8 cellular contexts compared by ENCODE assay signal in genomic region chr11:118610773-118611432, GRCh38. TPM values are rescaled to one million over a fixed set of nuclear protein-coding genes. Genes with fewer than 3 reads are reported as not detected.
DNase-seq lines count a peak whose midpoint lies in the region; ATAC-seq and TF ChIP-seq lines count a peak whose summit lies in the region.

No MANE protein-coding gene starts in this region.

- peaks cover 21% of the 10 kb centered on the region for H3K4me1 Mint-ChIP-seq in activated T-helper 17 cell treated with anti-CD3 and anti-CD28 coated beads, Interleukin-2, amount 50 U/mL, for 72 hours
- H3K4me1 Mint-ChIP-seq in nephron: peaks cover 55% of the 10 kb centered on the region
- H3K4me1 Mint-ChIP-seq in stimulated activated naive CD8-positive, alpha-beta T cell treated with anti-CD3 and anti-CD28 coated beads, Interleukin-15, Interleukin-2, amounts not matched to agents 100 ng/mL and 50 ng/mL, for 24 hours (ENCODE audit: low read depth): peaks cover 22% of the 10 kb centered on the region

- H3K4me3 Mint-ChIP-seq in activated T-helper 17 cell treated with anti-CD3 and anti-CD28 coated beads, Interleukin-2, amount 50 U/mL, for 72 hours: peak overlapping the region; percentile 90
- peak overlapping the region; percentile 75 to 81 (median 78) for H3K4me3 Mint-ChIP-seq in nephron
- peak overlapping the region; percentile 52 for H3K4me3 Mint-ChIP-seq in stimulated activated naive CD8-positive, alpha-beta T cell treated with anti-CD3 and anti-CD28 coated beads, Interleukin-15, Interleukin-2, amounts not matched to agents 100 ng/mL and 50 ng/mL, for 24 hours

- ATAC-seq in GM21723 (IDR thresholded peaks at IDR 0.05; ENCODE audit: unreplicated experiment): peak; percentile 65
- peak; percentile 75 for ATAC-seq in activated T-helper 17 cell treated with anti-CD3 and anti-CD28 coated beads, Interleukin-2, amount 50 U/mL, for 72 hours (replicated peaks)

- H3K4me1 ChIP-seq in NT2/D1 (ENCODE audit: insufficient read depth, insufficient read length): peaks cover 33% of the 10 kb centered on the region

- no peaks in the 10 kb centered on the region for H3K9me3 Mint-ChIP-seq in activated T-helper 17 cell treated with anti-CD3 and anti-CD28 coated beads, Interleukin-2, amount 50 U/mL, for 72 hours
- no peaks in the 10 kb centered on the region for H3K9me3 Mint-ChIP-seq in nephron
- no peaks in the 10 kb centered on the region for H3K9me3 Mint-ChIP-seq in stimulated activated naive CD8-positive, alpha-beta T cell treated with anti-CD3 and anti-CD28 coated beads, Interleukin-15, Interleukin-2, amounts not matched to agents 100 ng/mL and 50 ng/mL, for 24 hours

- peak; percentile 90 to 94 (median 93) for TF ChIP-seq CTCF in nephron (IDR thresholded peaks at IDR 0.05; ENCODE audit: unreplicated experiment in 3 of 3)

- no peaks in the 10 kb centered on the region for H3K9me3 ChIP-seq in NT2/D1 (ENCODE audit: insufficient read depth, low read length)

- H3K4me3 ChIP-seq in NT2/D1 (ENCODE audit: insufficient read length, low read depth): peak overlapping the region; percentile 26

- no peaks in the 10 kb centered on the region for H3K36me3 Mint-ChIP-seq in activated T-helper 17 cell treated with anti-CD3 and anti-CD28 coated beads, Interleukin-2, amount 50 U/mL, for 72 hours (ENCODE audit: low read depth)
- peaks cover 5% of the 10 kb centered on the region for H3K36me3 Mint-ChIP-seq in nephron (ENCODE audit: low read depth)
- H3K36me3 Mint-ChIP-seq in stimulated activated naive CD8-positive, alpha-beta T cell treated with anti-CD3 and anti-CD28 coated beads, Interleukin-15, Interleukin-2, amounts not matched to agents 100 ng/mL and 50 ng/mL, for 24 hours (ENCODE audit: low read depth): no peaks in the 10 kb centered on the region

- peak; percentile 70 for DNase-seq in Ammon's horn (ENCODE audit: low spot score)
- DNase-seq in NT2/D1 (ENCODE audit: low read depth, low spot score): peak; percentile 72
- DNase-seq in fibroblast of peridontal ligament (ENCODE audit: extremely low read depth): peak; percentile 50
- DNase-seq in NCI-H2081 treated with DMSO at 0.1 percent for 48 hours (lab: John Stamatoyannopoulos, UW): no peak

- H3K27me3 ChIP-seq in NT2/D1 (ENCODE audit: insufficient read depth, insufficient read length): peaks cover 52% of the 10 kb centered on the region

- peaks cover 5% of the 10 kb centered on the region for H3K36me3 ChIP-seq in NT2/D1 (ENCODE audit: insufficient read depth, insufficient read length, low read length)

- H3K27ac Mint-ChIP-seq in activated T-helper 17 cell treated with anti-CD3 and anti-CD28 coated beads, Interleukin-2, amount 50 U/mL, for 72 hours: peak overlapping the region; percentile 14
- H3K27ac Mint-ChIP-seq in nephron: peak overlapping the region; percentile 48 to 56 (median 56)
- no peak overlapping the region for H3K27ac Mint-ChIP-seq in stimulated activated naive CD8-positive, alpha-beta T cell treated with anti-CD3 and anti-CD28 coated beads, Interleukin-15, Interleukin-2, amounts not matched to agents 100 ng/mL and 50 ng/mL, for 24 hours

- no peak overlapping the region for H3K9ac ChIP-seq in NT2/D1 (ENCODE audit: insufficient read length, low read depth)

- H3K27me3 Mint-ChIP-seq in activated T-helper 17 cell treated with anti-CD3 and anti-CD28 coated beads, Interleukin-2, amount 50 U/mL, for 72 hours: peaks cover 13% of the 10 kb centered on the region
- peaks cover 28% of the 10 kb centered on the region for H3K27me3 Mint-ChIP-seq in nephron (ENCODE audit: low read depth)
- peaks cover 16% of the 10 kb centered on the region for H3K27me3 Mint-ChIP-seq in stimulated activated naive CD8-positive, alpha-beta T cell treated with anti-CD3 and anti-CD28 coated beads, Interleukin-15, Interleukin-2, amounts not matched to agents 100 ng/mL and 50 ng/mL, for 24 hours

RNA-seq across cellular contexts. Expression of gene PHLDB1, which starts 3.5 kb away (rescaled TPM):
- total RNA-seq in activated T-helper 17 cell treated with anti-CD3 and anti-CD28 coated beads, Interleukin-2, amount 50 U/mL, for 72 hours: 1 to 10 TPM; 2.2 to 4.7 TPM

RNA-seq across cellular contexts. Expression of gene ARCN1, which starts 38.7 kb away (rescaled TPM):
- 100 to 1,000 TPM; 143 to 155 TPM for total RNA-seq in activated T-helper 17 cell treated with anti-CD3 and anti-CD28 coated beads, Interleukin-2, amount 50 U/mL, for 72 hours

RNA-seq across cellular contexts. Expression of gene IFT46, which starts 45.2 kb away (rescaled TPM):
- 1 to 10 TPM; 7.0 to 7.5 TPM for total RNA-seq in activated T-helper 17 cell treated with anti-CD3 and anti-CD28 coated beads, Interleukin-2, amount 50 U/mL, for 72 hours
